ENCODE assay signal across 21 cellular contexts in genomic region chr6:96651816-96652215, GRCh38.
DNase-seq lines count a peak whose midpoint lies in the region; ATAC-seq and TF ChIP-seq lines count a peak whose summit lies in the region.
"Had no signal": no experiment of that assay in that cellular context is flagged by ENCODE, and none has a peak within 500 bp of the region (broad histone marks: within the 10 kb centered on the region; RNA-seq: fewer than 3 reads in every experiment).

No MANE protein-coding gene starts in this region.

- peak; percentile 16 for DNase-seq in activated CD8-positive, alpha-beta T cell treated with anti-CD3 and anti-CD28 coated beads for 36 hours
- no peak for DNase-seq in activated CD8-positive, alpha-beta T cell treated with anti-CD3 and anti-CD28 coated beads, Interleukin-2, amount 10 ng/mL, durations not matched to agents 7 days and 5 days
- no peak for DNase-seq in lower lobe of right lung
- DNase-seq in NCI-H526 treated with DMSO at 0.1 percent for 48 hours (lab: John Stamatoyannopoulos, UW): no peak
- no peak for DNase-seq in posterior vena cava (ENCODE audit: low spot score)
- DNase-seq in hepatic stellate cell (ENCODE audit: low spot score): no peak
- DNase-seq: activated CD4-positive, alpha-beta T cell treated with anti-CD3 and anti-CD28 coated beads for 48 hours; activated T-cell treated with anti-CD3 and anti-CD28 coated beads, Interleukin-2, amount 50 U/mL, for 1 hour; DMS79; MG63; NCI-H187; NCI-H446 treated with DMSO at 0.1 percent for 48 hours had no signal

- ATAC-seq in activated CD8-positive, alpha-beta T cell treated with anti-CD3 and anti-CD28 coated beads for 36 hours: peak; percentile 47
- no peak for ATAC-seq in activated CD8-positive, alpha-beta T cell treated with anti-CD3 and anti-CD28 coated beads, Interleukin-2, amount 10 ng/mL, durations not matched to agents 7 days and 5 days
- ATAC-seq in GM21619 (IDR thresholded peaks at IDR 0.05; ENCODE audit: unreplicated experiment) (peak; percentile 64), HG03139 (IDR thresholded peaks at IDR 0.05; ENCODE audit: unreplicated experiment) (peak; percentile 44), lower lobe of right lung (no peak)
- ATAC-seq: activated naive CD4-positive, alpha-beta T cell treated with anti-CD3 and anti-CD28 coated beads, Interleukin-2, amount 50 U/mL, for 72 hours had no signal

- no peaks in the 10 kb centered on the region for H3K36me3 ChIP-seq in lower lobe of right lung
- H3K36me3 ChIP-seq: HAP-1, MG63, thoracic aorta had no signal

- no peak overlapping the region for H3K4me3 ChIP-seq in lower lobe of right lung
- H3K4me3 ChIP-seq: HAP-1, hepatocyte, MG63, SK-N-MC, thoracic aorta had no signal

- no peak overlapping the region for H3K27ac Mint-ChIP-seq in activated CD8-positive, alpha-beta T cell treated with anti-CD3 and anti-CD28 coated beads for 36 hours
- no peak overlapping the region for H3K27ac Mint-ChIP-seq in activated CD8-positive, alpha-beta T cell treated with anti-CD3 and anti-CD28 coated beads, Interleukin-2, amount 10 ng/mL, durations not matched to agents 7 days and 5 days
- H3K27ac Mint-ChIP-seq: activated naive CD4-positive, alpha-beta T cell treated with anti-CD3 and anti-CD28 coated beads, Interleukin-2, amount 50 U/mL, for 72 hours had no signal

- H3K4me1 Mint-ChIP-seq in activated CD8-positive, alpha-beta T cell treated with anti-CD3 and anti-CD28 coated beads for 36 hours (ENCODE audit: low read depth): peaks cover 4% of the 10 kb centered on the region
- H3K4me1 Mint-ChIP-seq in activated CD8-positive, alpha-beta T cell treated with anti-CD3 and anti-CD28 coated beads, Interleukin-2, amount 10 ng/mL, durations not matched to agents 7 days and 5 days (ENCODE audit: low read depth): peaks cover 4% of the 10 kb centered on the region

- no peak for TF ChIP-seq CTCF in activated CD8-positive, alpha-beta T cell treated with anti-CD3 and anti-CD28 coated beads for 36 hours (IDR thresholded peaks at IDR 0.05)
- TF ChIP-seq CTCF in lower lobe of right lung (IDR thresholded peaks at IDR 0.05): no peak

- no peak overlapping the region for H3K4me3 Mint-ChIP-seq in activated CD8-positive, alpha-beta T cell treated with anti-CD3 and anti-CD28 coated beads for 36 hours
- H3K4me3 Mint-ChIP-seq in activated CD8-positive, alpha-beta T cell treated with anti-CD3 and anti-CD28 coated beads, Interleukin-2, amount 10 ng/mL, durations not matched to agents 7 days and 5 days: no peak overlapping the region

- intact Hi-C loops in activated CD8-positive, alpha-beta T cell treated with anti-CD3 and anti-CD28 coated beads for 36 hours (cut with micrococcal nuclease): no loop called here
- intact Hi-C loops in lower lobe of right lung (cut with DNase I): no loop called here
- intact Hi-C loops in posterior vena cava (cut with DNase I): no loop called here

- H3K9me3 Mint-ChIP-seq in activated CD8-positive, alpha-beta T cell treated with anti-CD3 and anti-CD28 coated beads for 36 hours: no peaks in the 10 kb centered on the region
- no peaks in the 10 kb centered on the region for H3K9me3 Mint-ChIP-seq in activated CD8-positive, alpha-beta T cell treated with anti-CD3 and anti-CD28 coated beads, Interleukin-2, amount 10 ng/mL, durations not matched to agents 7 days and 5 days (ENCODE audit: insufficient read depth)
- H3K9me3 Mint-ChIP-seq: activated naive CD4-positive, alpha-beta T cell treated with anti-CD3 and anti-CD28 coated beads, Interleukin-2, amount 50 U/mL, for 72 hours had no signal

- no peaks in the 10 kb centered on the region for H3K9me3 ChIP-seq in lower lobe of right lung
- H3K9me3 ChIP-seq: HAP-1, MG63, thoracic aorta had no signal

- no peak overlapping the region for H3K27ac ChIP-seq in lower lobe of right lung
- H3K27ac ChIP-seq: 22Rv1, C4-2B, hepatocyte, SK-N-MC, thoracic aorta had no signal

- CTCF ChIA-PET in activated CD8-positive, alpha-beta T cell treated with anti-CD3 and anti-CD28 coated beads for 36 hours (lab: Charles Lee): interaction anchor here (1.0 kb wide), 1 partner anchor 25 kb away, joined by 3 read pairs; no protein-coding TSS in a partner anchor
- CTCF ChIA-PET in activated CD8-positive, alpha-beta T cell treated with anti-CD3 and anti-CD28 coated beads, Interleukin-2, amount 10 ng/mL, durations not matched to agents 7 days and 5 days (lab: Charles Lee): interaction anchor here (1.3 kb wide), 1 partner anchor 152 kb away, joined by 3 read pairs; no protein-coding TSS in a partner anchor

- no peaks in the 10 kb centered on the region for H3K27me3 ChIP-seq in lower lobe of right lung (ENCODE audit: low read depth)
- H3K27me3 ChIP-seq: hepatocyte, MG63 had no signal

- no peaks in the 10 kb centered on the region for H3K4me1 ChIP-seq in lower lobe of right lung
- H3K4me1 ChIP-seq: HAP-1 had no signal

- H3K36me3 Mint-ChIP-seq in activated CD8-positive, alpha-beta T cell treated with anti-CD3 and anti-CD28 coated beads for 36 hours (ENCODE audit: low read depth): no peaks in the 10 kb centered on the region
- no peaks in the 10 kb centered on the region for H3K36me3 Mint-ChIP-seq in activated CD8-positive, alpha-beta T cell treated with anti-CD3 and anti-CD28 coated beads, Interleukin-2, amount 10 ng/mL, durations not matched to agents 7 days and 5 days (ENCODE audit: low read depth)
- H3K36me3 Mint-ChIP-seq: activated naive CD4-positive, alpha-beta T cell treated with anti-CD3 and anti-CD28 coated beads, Interleukin-2, amount 50 U/mL, for 72 hours had no signal

- POLR2A ChIA-PET in activated CD8-positive, alpha-beta T cell treated with anti-CD3 and anti-CD28 coated beads for 36 hours (lab: Charles Lee): no interaction called here
- POLR2A ChIA-PET in activated CD8-positive, alpha-beta T cell treated with anti-CD3 and anti-CD28 coated beads, Interleukin-2, amount 10 ng/mL, durations not matched to agents 7 days and 5 days (lab: Charles Lee): no interaction called here

- peaks cover 15% of the 10 kb centered on the region for H3K27me3 Mint-ChIP-seq in activated CD8-positive, alpha-beta T cell treated with anti-CD3 and anti-CD28 coated beads for 36 hours
- peaks cover 3% of the 10 kb centered on the region for H3K27me3 Mint-ChIP-seq in activated CD8-positive, alpha-beta T cell treated with anti-CD3 and anti-CD28 coated beads, Interleukin-2, amount 10 ng/mL, durations not matched to agents 7 days and 5 days (ENCODE audit: low read depth)

Comparison
In these comparisons a context has a peak if more than half of its experiments do, and no peak if none do; other contexts are left out.
1. ATAC-seq: peak in activated CD8-positive, alpha-beta T cell treated with anti-CD3 and anti-CD28 coated beads for 36 hours (single experiment), GM21619 (single experiment) and HG03139 (single experiment); none in activated CD8-positive, alpha-beta T cell treated with anti-CD3 and anti-CD28 coated beads, Interleukin-2, amount 10 ng/mL, durations not matched to agents 7 days and 5 days (single experiment) and lower lobe of right lung (0 of 2).